In genomic region chr1:159867322-159868064, GRCh38 we compare ENCODE assay signal across 9 cellular contexts. TPM values are rescaled to one million over a fixed set of nuclear protein-coding genes. Genes with fewer than 3 reads are reported as not detected.
A peak's percentile ranks its signal among the peaks of the same experiment; 100 is the strongest.
DNase-seq lines count a peak whose midpoint lies in the region; ATAC-seq lines count a peak whose summit lies in the region.
"Had no signal": no experiment of that assay in that cellular context is flagged by ENCODE, and none has a peak within 500 bp of the region (broad histone marks: within the 10 kb centered on the region; RNA-seq: fewer than 3 reads in every experiment).

No MANE protein-coding gene starts in this region.

- no peaks in the 10 kb centered on the region for H3K79me2 ChIP-seq in GM23248 (ENCODE audit: insufficient read depth)

- H3K4me2 ChIP-seq in GM23248 (ENCODE audit: unreplicated experiment), result no peak overlapping the region
- no peak overlapping the region for H3K4me2 ChIP-seq in neuronal stem cell (ENCODE audit: insufficient read depth, low read length, poor library complexity, severe bottlenecking)

- no peak overlapping the region for H4K91ac ChIP-seq in neuronal stem cell (ENCODE audit: low read depth, low read length, poor library complexity)

- no peak overlapping the region for H2BK120ac ChIP-seq in neuronal stem cell (ENCODE audit: low read depth, low read length)

- H2AFZ ChIP-seq in GM23248 (no peak overlapping the region), neuronal stem cell (ENCODE audit: low read length) (no peak overlapping the region)

- no peak overlapping the region for H2BK12ac ChIP-seq in neuronal stem cell (ENCODE audit: low read length)

- peak overlapping the region; percentile 20 for H3K18ac ChIP-seq in neuronal stem cell (ENCODE audit: low read length)

- no peak overlapping the region for H4K8ac ChIP-seq in neuronal stem cell (ENCODE audit: low read depth, low read length)

- peaks cover 17% of the 10 kb centered on the region for H3F3A ChIP-seq in GM23248 (ENCODE audit: insufficient read depth)

- no peak overlapping the region for H2BK5ac ChIP-seq in neuronal stem cell (ENCODE audit: low read length)

- in situ Hi-C loops in GM23248 (cut with MboI), result no loop called here

- no peak overlapping the region for H3K23ac ChIP-seq in neuronal stem cell (ENCODE audit: low read depth, low read length, poor library complexity)

- no peak overlapping the region for H3K4me3 Mint-ChIP-seq in activated T-helper 17 cell treated with anti-CD3 and anti-CD28 coated beads, Interleukin-2, amount 50 U/mL, for 72 hours

- no peak for ATAC-seq in activated T-helper 17 cell treated with anti-CD3 and anti-CD28 coated beads, Interleukin-2, amount 50 U/mL, for 72 hours (replicated peaks)

- H2AK5ac ChIP-seq in neuronal stem cell (ENCODE audit: low read depth, low read length), result no peak overlapping the region

- H3K36me3 Mint-ChIP-seq in activated T-helper 17 cell treated with anti-CD3 and anti-CD28 coated beads, Interleukin-2, amount 50 U/mL, for 72 hours (ENCODE audit: low read depth), result no peaks in the 10 kb centered on the region

- H2BK15ac ChIP-seq in neuronal stem cell (ENCODE audit: low read length), result no peak overlapping the region

- H3K9me3 ChIP-seq in GM23248 (ENCODE audit: low read depth) (no peaks in the 10 kb centered on the region), neuronal stem cell (replicated peaks in 1 of 2; ENCODE audit: control insufficient read depth in 2 of 2, insufficient read depth in 1 of 2, low read depth in 1 of 2, low read length in 2 of 2) (no peaks in the 10 kb centered on the region)

- H3K27me3 ChIP-seq in GM23248 (replicated peaks; ENCODE audit: insufficient read depth), result no peaks in the 10 kb centered on the region
- H3K27me3 ChIP-seq in neuronal stem cell (ENCODE audit: control insufficient read depth in 3 of 3, insufficient read depth in 3 of 3, low read depth in 1 of 3, low read length in 3 of 3), result peaks cover 0 to 52% (median 0%) of the 10 kb centered on the region in 3 experiments

- no peak overlapping the region for H3K4ac ChIP-seq in neuronal stem cell (ENCODE audit: low read length)

- no peak overlapping the region for H3K14ac ChIP-seq in neuronal stem cell (ENCODE audit: low read length)

- H3K4me1 ChIP-seq in GM23248 (ENCODE audit: insufficient read depth), result peaks cover 13% of the 10 kb centered on the region
- peaks cover 0 to 3% of the 10 kb centered on the region in 2 donors for H3K4me1 ChIP-seq in neuronal stem cell (ENCODE audit: control insufficient read depth in 2 of 2, insufficient read depth in 1 of 2, low read depth in 1 of 2, low read length in 2 of 2)

- H3K9ac ChIP-seq in GM23248 (no peak overlapping the region), neuronal stem cell (ENCODE audit: low read depth, low read length, poor library complexity) (no peak overlapping the region)

- H3K4me3 ChIP-seq in GM23248 (no peak overlapping the region), neuronal stem cell (ENCODE audit: low read length in 2 of 2) (no peak overlapping the region)

- H3K27me3 Mint-ChIP-seq in activated T-helper 17 cell treated with anti-CD3 and anti-CD28 coated beads, Interleukin-2, amount 50 U/mL, for 72 hours, result no peaks in the 10 kb centered on the region

- H3K36me3 ChIP-seq in GM23248 (ENCODE audit: low read depth) (no peaks in the 10 kb centered on the region), neuronal stem cell (replicated peaks in 1 of 2; ENCODE audit: control insufficient read depth in 2 of 2, insufficient read depth in 2 of 2, low read length in 2 of 2) (no peaks in the 10 kb centered on the region)

- no peaks in the 10 kb centered on the region for H3K9me3 Mint-ChIP-seq in activated T-helper 17 cell treated with anti-CD3 and anti-CD28 coated beads, Interleukin-2, amount 50 U/mL, for 72 hours

- WGBS in GM23248 (ENCODE audit: low coverage in 1 of 2, low lambda C conversion rate in 2 of 2, missing lambda C conversion rate in 2 of 2), 2 experiments, result 42% methylated on average over 13 of the region's 13 CpGs
- WGBS in neuronal stem cell (ENCODE audit: extremely low coverage in 2 of 2, insufficient read length in 2 of 2, insufficient replicate concordance in 1 of 2), 2 donors, result no CpG with 5 or more reads among the region's 13 CpGs

- peaks cover 9% of the 10 kb centered on the region for H3K4me1 Mint-ChIP-seq in activated T-helper 17 cell treated with anti-CD3 and anti-CD28 coated beads, Interleukin-2, amount 50 U/mL, for 72 hours

- peak; percentile 22 for DNase-seq in GM23248
- peak; percentile 83 for DNase-seq in NCI-H345 (lab: John Stamatoyannopoulos, UW)
- peak; percentile 34 for DNase-seq in epithelial cell of prostate (ENCODE audit: low read depth, low spot score)
- DNase-seq in neuronal stem cell (ENCODE audit: low spot score), result no peak
- no peak for DNase-seq in GOT3 (lab: John Stamatoyannopoulos, UW)
- no peak for DNase-seq in SIG-M5 treated with dmso at 0.1 percent for 504 hours (lab: John Stamatoyannopoulos, UW; ENCODE audit: unreplicated experiment)
- no peak for DNase-seq in activated naive CD4-positive, alpha-beta T cell treated with anti-CD3 and anti-CD28 coated beads, Interleukin-2, amount 50 U/mL, for 16 hours

- no peaks in the 10 kb centered on the region for H3K9me2 ChIP-seq in GM23248 (ENCODE audit: insufficient read depth)

- H3K79me1 ChIP-seq in neuronal stem cell (ENCODE audit: low read depth, low read length), result no peaks in the 10 kb centered on the region

- no peaks in the 10 kb centered on the region for H4K20me1 ChIP-seq in GM23248 (ENCODE audit: insufficient read depth)

- no peak overlapping the region for H3K27ac ChIP-seq in GM23248
- peak overlapping the region; percentile 25 for H3K27ac ChIP-seq in epithelial cell of prostate
- no peak overlapping the region for H3K27ac ChIP-seq in neuronal stem cell (replicated peaks; ENCODE audit: low read length)

- no peak overlapping the region for H3K27ac Mint-ChIP-seq in activated T-helper 17 cell treated with anti-CD3 and anti-CD28 coated beads, Interleukin-2, amount 50 U/mL, for 72 hours

RNA-seq across cellular contexts. Expression of gene VSIG8, which starts 5.0 kb away (rescaled TPM):
- total RNA-seq in GM23248 (2014; rRNA removed; shearing (Covaris generic)), result not detected in 2 replicates
- not detected in 2 replicates for polyA plus RNA-seq in GM23248 (2016; fragmentation: Nextera tagmentation; extraction: Ambion mirVana)
- not detected for polyA plus RNA-seq in neuronal stem cell (2013, experiment 1 of 2)
- polyA plus RNA-seq in neuronal stem cell (2013, experiment 2 of 2), result not detected
- under 1 TPM in 1 of 2 donors, not detected in 1; 0.26 TPM for total RNA-seq in activated T-helper 17 cell treated with anti-CD3 and anti-CD28 coated beads, Interleukin-2, amount 50 U/mL, for 72 hours

RNA-seq across cellular contexts. Expression of gene CFAP45, which starts 32.5 kb away (rescaled TPM):
- total RNA-seq in GM23248 (2014; rRNA removed; shearing (Covaris generic)), result not detected in 2 replicates
- 0.34 and 0.51 TPM in 2 replicates for polyA plus RNA-seq in GM23248 (2016; fragmentation: Nextera tagmentation; extraction: Ambion mirVana)
- 0.32 TPM for polyA plus RNA-seq in neuronal stem cell (2013, experiment 1 of 2)
- 0.47 TPM for polyA plus RNA-seq in neuronal stem cell (2013, experiment 2 of 2)
- 1 to 10 TPM in 1 of 2 donors, under 1 TPM in 1; 0.78 to 3.6 TPM for total RNA-seq in activated T-helper 17 cell treated with anti-CD3 and anti-CD28 coated beads, Interleukin-2, amount 50 U/mL, for 72 hours

RNA-seq across cellular contexts. Expression of gene SLAMF8, which starts 40.8 kb away (rescaled TPM):
- total RNA-seq in GM23248 (2014; rRNA removed; shearing (Covaris generic)), result not detected in 2 replicates
- 0.16 TPM in 1 of 2 replicates, not detected in the other for polyA plus RNA-seq in GM23248 (2016; fragmentation: Nextera tagmentation; extraction: Ambion mirVana)
- not detected for polyA plus RNA-seq in neuronal stem cell (2013, experiment 1 of 2)
- not detected for polyA plus RNA-seq in neuronal stem cell (2013, experiment 2 of 2)
- total RNA-seq in activated T-helper 17 cell treated with anti-CD3 and anti-CD28 coated beads, Interleukin-2, amount 50 U/mL, for 72 hours, result 1 to 10 TPM in 1 of 2 donors, under 1 TPM in 1; 0.30 to 1.2 TPM
- total RNA-seq: NCI-H460 had no signal

RNA-seq across cellular contexts. Expression of gene TAGLN2, which starts 57.8 kb away (rescaled TPM):
- total RNA-seq in GM23248 (2014; rRNA removed; shearing (Covaris generic)), result 360 and 400 TPM in 2 replicates
- 692 and 713 TPM in 2 replicates for polyA plus RNA-seq in GM23248 (2016; fragmentation: Nextera tagmentation; extraction: Ambion mirVana)
- 27.0 TPM for polyA plus RNA-seq in neuronal stem cell (2013, experiment 1 of 2)
- polyA plus RNA-seq in neuronal stem cell (2013, experiment 2 of 2), result 26.7 TPM
- 100 to 1,000 TPM; 457 to 593 TPM for total RNA-seq in activated T-helper 17 cell treated with anti-CD3 and anti-CD28 coated beads, Interleukin-2, amount 50 U/mL, for 72 hours

Comparison
In these comparisons a context has a peak if more than half of its experiments do, and no peak if none do; other contexts are left out.
1. DNase-seq: peak in GM23248 (single experiment), NCI-H345 (single experiment) and epithelial cell of prostate (single experiment); none in neuronal stem cell (single experiment), GOT3 (single experiment), SIG-M5 treated with dmso at 0.1 percent for 504 hours (single experiment) and activated naive CD4-positive, alpha-beta T cell treated with anti-CD3 and anti-CD28 coated beads, Interleukin-2, amount 50 U/mL, for 16 hours (single experiment).